Comparison of ENCODE assay signal across 13 cellular contexts in genomic region chr14:33679461-33680225, GRCh38.
DNase-seq lines count a peak whose midpoint lies in the region; ATAC-seq lines count a peak whose summit lies in the region.
"Had no signal": no experiment of that assay in that cellular context is flagged by ENCODE, and none has a peak within 500 bp of the region (broad histone marks: within the 10 kb centered on the region; RNA-seq: fewer than 3 reads in every experiment).

No MANE protein-coding gene starts in this region.

- no peaks in the 10 kb centered on the region for H4K20me1 ChIP-seq in GM23248 (ENCODE audit: insufficient read depth)

- no peak for ATAC-seq in activated CD4-positive, CD25-positive, alpha-beta regulatory T cell treated with anti-CD3 and anti-CD28 coated beads, Interleukin-2, amount 50 U/mL, for 24 hours
- ATAC-seq in HG02840 (IDR thresholded peaks at IDR 0.05; ENCODE audit: low FRiP score, unreplicated experiment): no peak
- ATAC-seq in GM18861 (IDR thresholded peaks at IDR 0.05; ENCODE audit: unreplicated experiment): no peak
- ATAC-seq: sciatic nerve had no signal

- no peak overlapping the region for H2AFZ ChIP-seq in GM23248

- peak overlapping the region; percentile 51 for H3K4me2 ChIP-seq in GM23248 (ENCODE audit: unreplicated experiment)

- WGBS in GM23248 (ENCODE audit: low coverage in 1 of 2, low lambda C conversion rate in 2 of 2, missing lambda C conversion rate in 2 of 2), 2 experiments: 30 to 32% methylated on average over 3 of the region's 3 CpGs

- no peak overlapping the region for H3K4me3 ChIP-seq in GM23248
- no peak overlapping the region for H3K4me3 ChIP-seq in SJSA1

- no peaks in the 10 kb centered on the region for H3K9me2 ChIP-seq in GM23248 (ENCODE audit: insufficient read depth)

- peaks cover 53% of the 10 kb centered on the region for H3K4me1 ChIP-seq in GM23248 (ENCODE audit: insufficient read depth)
- peaks cover 67% of the 10 kb centered on the region for H3K4me1 ChIP-seq in SJSA1 (replicated peaks)

- no peak overlapping the region for H3K9ac ChIP-seq in GM23248

- H3K9me3 ChIP-seq in GM23248 (ENCODE audit: low read depth) (no peaks in the 10 kb centered on the region), SJSA1 (replicated peaks) (no peaks in the 10 kb centered on the region)

- peaks cover 28% of the 10 kb centered on the region for H3F3A ChIP-seq in GM23248 (ENCODE audit: insufficient read depth)

- peak; percentile 83 for DNase-seq in GM23248
- peak; percentile 48 to 85 for DNase-seq in SJSA1 (ENCODE audit: low read depth in 1 of 2, low spot score in 2 of 2)
- DNase-seq in fibroblast of gingiva (ENCODE audit: low read depth): peak; percentile 50
- peak; percentile 37 for DNase-seq in pulmonary artery endothelial cell (ENCODE audit: low read depth, low spot score)
- DNase-seq in NCI-H510A treated with DMSO at 0.1 percent for 48 hours (lab: John Stamatoyannopoulos, UW): no peak
- DNase-seq: activated naive CD4-positive, alpha-beta T cell; CD8-positive, alpha-beta memory T cell; cerebellar nuclear complex; MV-4-11 had no signal

- H3K27me3 ChIP-seq in GM23248 (replicated peaks; ENCODE audit: insufficient read depth) (no peaks in the 10 kb centered on the region), SJSA1 (replicated peaks) (no peaks in the 10 kb centered on the region)

- no peaks in the 10 kb centered on the region for H3K36me3 ChIP-seq in GM23248 (ENCODE audit: low read depth)
- no peaks in the 10 kb centered on the region for H3K36me3 ChIP-seq in SJSA1

- H3K27ac ChIP-seq in GM23248: peak overlapping the region; percentile 23
- peak overlapping the region; percentile 58 for H3K27ac ChIP-seq in SJSA1

- in situ Hi-C loops in GM23248 (cut with MboI): no loop called here

- no peaks in the 10 kb centered on the region for H3K79me2 ChIP-seq in GM23248 (ENCODE audit: insufficient read depth)
